In genomic region chr4:110049951-110050925, GRCh38 we compare ENCODE assay signal across 8 cellular contexts.
A peak's percentile ranks its signal among the peaks of the same experiment; 100 is the strongest.
DNase-seq lines count a peak whose midpoint lies in the region; ATAC-seq and TF ChIP-seq lines count a peak whose summit lies in the region.

No MANE protein-coding gene starts in this region.

- no peak overlapping the region for H3K27ac ChIP-seq in WERI-Rb-1

- no peaks in the 10 kb centered on the region for H3F3A ChIP-seq in Loucy (ENCODE audit: low read depth)

- H3K36me3 ChIP-seq in Loucy (ENCODE audit: insufficient read depth, low read length) (peaks cover 43% of the 10 kb centered on the region; the same call in 1 of the 2 replicates), WERI-Rb-1 (no peaks in the 10 kb centered on the region; the same call in none of the 2 replicates)

- H3K27ac Mint-ChIP-seq in activated T-helper 17 cell treated with anti-CD3 and anti-CD28 coated beads, Interleukin-2, amount 50 U/mL, for 72 hours, result no peak overlapping the region

- H3K4me3 ChIP-seq in Loucy (ENCODE audit: low read length, poor library complexity, severe bottlenecking) (no peak overlapping the region), WERI-Rb-1 (ENCODE audit: low read depth, low read length) (no peak overlapping the region), choroid plexus epithelial cell (ENCODE audit: low read depth, low read length) (no peak overlapping the region)

- ATAC-seq in GM18517 (IDR thresholded peaks at IDR 0.05; ENCODE audit: unreplicated experiment), result peak; percentile 68
- ATAC-seq in activated T-helper 17 cell treated with anti-CD3 and anti-CD28 coated beads, Interleukin-2, amount 50 U/mL, for 72 hours (replicated peaks), result no peak

- H3K9ac ChIP-seq in Loucy (ENCODE audit: low read depth, low read length, poor library complexity, severe bottlenecking), result no peak overlapping the region

- H3K9me3 Mint-ChIP-seq in activated T-helper 17 cell treated with anti-CD3 and anti-CD28 coated beads, Interleukin-2, amount 50 U/mL, for 72 hours, result no peaks in the 10 kb centered on the region

- H3K9me2 ChIP-seq in Loucy (replicated peaks; ENCODE audit: low read depth, low read length), result no peaks in the 10 kb centered on the region

- no peak overlapping the region for H2AFZ ChIP-seq in Loucy (ENCODE audit: low read length)

- H3K27me3 ChIP-seq in Loucy (ENCODE audit: insufficient read depth, low read length, poor library complexity, severe bottlenecking) (no peaks in the 10 kb centered on the region), WERI-Rb-1 (ENCODE audit: insufficient read depth, low read depth, severe bottlenecking) (no peaks in the 10 kb centered on the region)

- peaks cover under 1% of the 10 kb centered on the region for H3K4me1 Mint-ChIP-seq in activated T-helper 17 cell treated with anti-CD3 and anti-CD28 coated beads, Interleukin-2, amount 50 U/mL, for 72 hours

- H3K4me2 ChIP-seq in Loucy (ENCODE audit: low read depth, low read length, poor library complexity, severe bottlenecking), result no peak overlapping the region

- no peaks in the 10 kb centered on the region for H4K20me1 ChIP-seq in Loucy (ENCODE audit: insufficient read depth, low read length, poor library complexity, severe bottlenecking)

- H3K4me3 Mint-ChIP-seq in activated T-helper 17 cell treated with anti-CD3 and anti-CD28 coated beads, Interleukin-2, amount 50 U/mL, for 72 hours, result no peak overlapping the region

- no peaks in the 10 kb centered on the region for H3K27me3 Mint-ChIP-seq in activated T-helper 17 cell treated with anti-CD3 and anti-CD28 coated beads, Interleukin-2, amount 50 U/mL, for 72 hours

- no peaks in the 10 kb centered on the region for H3K79me2 ChIP-seq in Loucy (ENCODE audit: insufficient read depth, low read length)

- DNase-seq in AG08395 (ENCODE audit: low spot score), result peak; percentile 60
- peak; percentile 65 for DNase-seq in WERI-Rb-1
- peak; percentile 74 for DNase-seq in choroid plexus epithelial cell (ENCODE audit: low read depth)
- peak; percentile 57 to 60 for DNase-seq in lung microvascular endothelial cell (ENCODE audit: low read depth in 2 of 2)
- DNase-seq in stimulated activated CD8-positive, alpha-beta memory T cell treated with anti-CD3 and anti-CD28 coated beads, Interleukin-4, amount 100 ng/mL, for 24 hours (ENCODE audit: low read depth), result peak; percentile 22

- TF ChIP-seq CTCF in Loucy (conservative IDR thresholded peaks at IDR 0.05; ENCODE audit: low read length) (peak; percentile 91), WERI-Rb-1 (IDR thresholded peaks at IDR 0.05; ENCODE audit: low read depth, low read length) (peak; percentile 84), choroid plexus epithelial cell (conservative IDR thresholded peaks at IDR 0.05; ENCODE audit: low read depth, low read length) (peak; percentile 92)

- peaks cover 5% of the 10 kb centered on the region for H3K4me1 ChIP-seq in Loucy (ENCODE audit: insufficient read depth, low read length, poor library complexity, severe bottlenecking)

- H3K36me3 Mint-ChIP-seq in activated T-helper 17 cell treated with anti-CD3 and anti-CD28 coated beads, Interleukin-2, amount 50 U/mL, for 72 hours (ENCODE audit: low read depth), result peaks cover 5% of the 10 kb centered on the region

- H3K9me3 ChIP-seq in Loucy (ENCODE audit: insufficient read depth, low read depth, low read length) (no peaks in the 10 kb centered on the region), WERI-Rb-1 (ENCODE audit: severe bottlenecking) (no peaks in the 10 kb centered on the region)

Comparison
In these comparisons a context has a peak if more than half of its experiments do, and no peak if none do; other contexts are left out.
1. DNase-seq: peak in every context shown above with its lines; median percentile 74 in choroid plexus epithelial cell; 65 in WERI-Rb-1; 60 in AG08395; 58 in lung microvascular endothelial cell; 22 in stimulated activated CD8-positive, alpha-beta memory T cell treated with anti-CD3 and anti-CD28 coated beads, Interleukin-4, amount 100 ng/mL, for 24 hours.